ENCODE assay signal across 1 cellular context in genomic region chr1:31769720-31770390, GRCh38.
TF ChIP-seq lines count a peak whose summit lies in the region.

No MANE protein-coding gene starts in this region.

TF ChIP-seq in H1, 55 proteins besides CTCF, POLR2A, EP300 and RAD21:
- TF ChIP-seq, protein P1, sequence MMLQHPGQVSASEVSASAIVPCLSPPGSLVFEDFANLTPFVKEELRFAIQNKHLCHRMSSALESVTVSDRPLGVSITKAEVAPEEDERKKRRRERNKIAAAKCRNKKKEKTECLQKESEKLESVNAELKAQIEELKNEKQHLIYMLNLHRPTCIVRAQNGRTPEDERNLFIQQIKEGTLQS (IDR thresholded peaks at IDR 0.05; ENCODE audit: insufficient read depth, low read depth, low read length): no peak
- TF ChIP-seq TCF12 (IDR thresholded peaks at IDR 0.05; ENCODE audit: low read depth, low read length) (no peak), SP1 (IDR thresholded peaks at IDR 0.05; ENCODE audit: low read depth, low read length) (no peak), MAFK (IDR thresholded peaks at IDR 0.05; ENCODE audit: low read depth, low read length) (no peak), RXRA (IDR thresholded peaks at IDR 0.05; ENCODE audit: insufficient read depth, low read depth, low read length) (no peak), EGR1 (IDR thresholded peaks at IDR 0.05; ENCODE audit: borderline replicate concordance, low read depth, low read length) (no peak), SP4 (IDR thresholded peaks at IDR 0.05; ENCODE audit: low read length) (no peak), SIN3A (conservative IDR thresholded peaks at IDR 0.05 in 1 of 2, IDR thresholded peaks at IDR 0.05 in 1 of 2; ENCODE audit: low read depth in 1 of 2, low read length in 2 of 2) (no peak), BRCA1 (IDR thresholded peaks at IDR 0.05; ENCODE audit: low read depth, low read length) (no peak), ZNF274 (IDR thresholded peaks at IDR 0.05; ENCODE audit: borderline replicate concordance, extremely low read depth, low read length) (no peak), KDM1A (IDR thresholded peaks at IDR 0.05; ENCODE audit: borderline replicate concordance, low read length) (no peak), RBBP5 (IDR thresholded peaks at IDR 0.05; ENCODE audit: borderline replicate concordance, low read depth, low read length) (no peak), HDAC2 (IDR thresholded peaks at IDR 0.05; ENCODE audit: borderline replicate concordance in 1 of 2, low read depth in 2 of 2, low read length in 2 of 2) (no peak), CHD1 (IDR thresholded peaks at IDR 0.05; ENCODE audit: low read depth, low read length) (no peak), GTF2F1 (IDR thresholded peaks at IDR 0.05; ENCODE audit: borderline replicate concordance, low read depth, low read length) (no peak), E2F6 (IDR thresholded peaks at IDR 0.05) (no peak), PHF8 (conservative IDR thresholded peaks at IDR 0.05; ENCODE audit: low read depth, low read length) (no peak), TBP (IDR thresholded peaks at IDR 0.05; ENCODE audit: low read depth, low read length) (no peak)
